In genomic region chr3:46939578-46940405, GRCh38 we compare ENCODE assay signal across 19 cellular contexts. TPM values are rescaled to one million over a fixed set of nuclear protein-coding genes. Genes with fewer than 3 reads are reported as not detected.
DNase-seq lines count a peak whose midpoint lies in the region; ATAC-seq and TF ChIP-seq lines count a peak whose summit lies in the region.
"Had no signal": no experiment of that assay in that cellular context is flagged by ENCODE, and none has a peak within 500 bp of the region (broad histone marks: within the 10 kb centered on the region; RNA-seq: fewer than 3 reads in every experiment).

No MANE protein-coding gene starts in this region.

- TF ChIP-seq CTCF in OCI-LY7 (conservative IDR thresholded peaks at IDR 0.05; ENCODE audit: low read length) (no peak), esophagus squamous epithelium (IDR thresholded peaks at IDR 0.05) (no peak), progenitor cell of endocrine pancreas (IDR thresholded peaks at IDR 0.05; ENCODE audit: unreplicated experiment) (no peak)

- peaks cover 27 to 53% of the 10 kb centered on the region in 2 donors for H3K36me3 Mint-ChIP-seq in CD4-positive, alpha-beta memory T cell
- H3K36me3 Mint-ChIP-seq in progenitor cell of endocrine pancreas (ENCODE audit: insufficient read depth) = peaks cover 28% of the 10 kb centered on the region

- no TSS peak for BruUV-seq in OCI-LY7 (replicated peaks; lab: Mats Ljungman, UMichigan)

- no peak for TF ChIP-seq POLR2A in esophagus squamous epithelium (IDR thresholded peaks at IDR 0.05)

- no peak overlapping the region for H3K4me3 Mint-ChIP-seq in CD4-positive, alpha-beta memory T cell
- peak overlapping the region; percentile 8 for H3K4me3 Mint-ChIP-seq in progenitor cell of endocrine pancreas (ENCODE audit: low read depth)

- peaks cover 0 to 2% (median 0%) of the 10 kb centered on the region in 8 donors for H3K9me3 Mint-ChIP-seq in CD4-positive, alpha-beta memory T cell
- no peaks in the 10 kb centered on the region for H3K9me3 Mint-ChIP-seq in progenitor cell of endocrine pancreas (ENCODE audit: low read depth)

- peak overlapping the region; percentile 32 for H3K4me2 ChIP-seq in OCI-LY7 (ENCODE audit: low read length)

- peaks cover 30 to 56% (median 37%) of the 10 kb centered on the region in 4 donors for H3K4me1 Mint-ChIP-seq in CD4-positive, alpha-beta memory T cell
- peaks cover 73% of the 10 kb centered on the region for H3K4me1 Mint-ChIP-seq in progenitor cell of endocrine pancreas (ENCODE audit: low read depth)

- peak overlapping the region in 6 of 7 donors; percentile 21 to 61 (median 54) for H3K27ac Mint-ChIP-seq in CD4-positive, alpha-beta memory T cell
- peak overlapping the region; percentile 93 for H3K27ac Mint-ChIP-seq in progenitor cell of endocrine pancreas

- no peaks in the 10 kb centered on the region for H3K9me3 ChIP-seq in CD4-positive, alpha-beta memory T cell (ENCODE audit: control insufficient read depth in 1 of 2, low read length in 2 of 2)
- H3K9me3 ChIP-seq in OCI-LY7 (ENCODE audit: low read length) (no peaks in the 10 kb centered on the region), esophagus squamous epithelium (no peaks in the 10 kb centered on the region)
- H3K9me3 ChIP-seq: colonic mucosa had no signal

- intact Hi-C loops in CD4-positive, alpha-beta memory T cell (cut with micrococcal nuclease) = no loop called here
- intact Hi-C loops in OCI-LY7 (cut with micrococcal nuclease; ENCODE audit: unreplicated experiment) = no loop called here
- intact Hi-C loops in esophagus squamous epithelium (cut with DNase I) = loop anchor here (5.0 kb wide), 1 partner anchor 38 kb away; the partner anchor contains the start of genes CCDC12 and NBEAL2

- H3K9me2 ChIP-seq in OCI-LY7 (ENCODE audit: insufficient read depth, low read length) = no peaks in the 10 kb centered on the region

- peaks cover 96% of the 10 kb centered on the region for H3K79me2 ChIP-seq in OCI-LY7 (ENCODE audit: insufficient read depth, low read depth, low read length)

- no peaks in the 10 kb centered on the region for H3K27me3 Mint-ChIP-seq in CD4-positive, alpha-beta memory T cell
- no peaks in the 10 kb centered on the region for H3K27me3 Mint-ChIP-seq in progenitor cell of endocrine pancreas

- POLR2A ChIA-PET in CD4-positive, alpha-beta memory T cell (lab: Charles Lee; ENCODE audit: partially characterized antibody) = interaction anchor here (0.9 to 1.1 kb wide), 2 partner anchors 19 to 58 kb away, joined by 4 read pairs; no protein-coding TSS in a partner anchor
- POLR2A ChIA-PET in OCI-LY7 (lab: Charles Lee) = interaction anchor here (0.8 kb wide), 1 partner anchor 14 kb away, joined by 6 read pairs; no protein-coding TSS in a partner anchor

- H3K27me3 ChIP-seq in CD4-positive, alpha-beta memory T cell (ENCODE audit: insufficient read depth, low read length) = no peaks in the 10 kb centered on the region
- H3K27me3 ChIP-seq in esophagus squamous epithelium = no peaks in the 10 kb centered on the region
- H3K27me3 ChIP-seq: colonic mucosa had no signal

- H4K20me1 ChIP-seq in OCI-LY7 (ENCODE audit: insufficient read depth, low read length) = peaks cover 5% of the 10 kb centered on the region

- H3K4me3 ChIP-seq in CD4-positive, alpha-beta memory T cell (ENCODE audit: low read length in 2 of 2) = no peak overlapping the region
- H3K4me3 ChIP-seq in OCI-LY7 (ENCODE audit: low read depth, low read length, poor library complexity, severe bottlenecking) (no peak overlapping the region), esophagus squamous epithelium (no peak overlapping the region)
- H3K4me3 ChIP-seq: colonic mucosa had no signal

- H3K27ac ChIP-seq in CD4-positive, alpha-beta memory T cell (ENCODE audit: low read depth, low read length) = no peak overlapping the region
- H3K27ac ChIP-seq in OCI-LY7 (ENCODE audit: low read depth, low read length, poor library complexity, severe bottlenecking) (peak overlapping the region; percentile 58), esophagus squamous epithelium (peak overlapping the region in 3 of 4 donors; percentile 28 to 94 (median 86))
- H3K27ac ChIP-seq: colonic mucosa, VCaP had no signal

- WGBS in esophagus squamous epithelium, 2 donors = 72 to 95% methylated on average over 4 to 8 of the region's 12 CpGs

- no peak for ATAC-seq in HG02763 (IDR thresholded peaks at IDR 0.05; ENCODE audit: unreplicated experiment)

- no peak overlapping the region for H2AFZ ChIP-seq in OCI-LY7 (ENCODE audit: low read length)

- peaks cover 42% of the 10 kb centered on the region for H3K36me3 ChIP-seq in CD4-positive, alpha-beta memory T cell (ENCODE audit: insufficient read depth, low read length)
- H3K36me3 ChIP-seq in OCI-LY7 (ENCODE audit: insufficient read depth, low read length) (peaks cover 96% of the 10 kb centered on the region), esophagus squamous epithelium (peaks cover 4 to 69% (median 18%) of the 10 kb centered on the region in 3 donors)
- H3K36me3 ChIP-seq: colonic mucosa had no signal

- CTCF ChIA-PET in CD4-positive, alpha-beta memory T cell (lab: Charles Lee; ENCODE audit: partially characterized antibody) = no interaction called here
- CTCF ChIA-PET in OCI-LY7 (lab: Charles Lee; ENCODE audit: unreplicated experiment) = no interaction called here

- DNase-seq in CD4-positive, alpha-beta memory T cell = no peak
- DNase-seq in OCI-LY7 (ENCODE audit: low spot score) (no peak), esophagus squamous epithelium (lab: John Stamatoyannopoulos, UW) (no peak), progenitor cell of endocrine pancreas (ENCODE audit: low spot score, unreplicated experiment) (no peak), NCI-H187 treated with DMSO at 0.1 percent for 48 hours (lab: John Stamatoyannopoulos, UW) (no peak), cerebellar nuclear complex (lab: John Stamatoyannopoulos, UW) (no peak), MV-4-11 (lab: John Stamatoyannopoulos, UW) (no peak)
- DNase-seq: activated effector memory CD4-positive, alpha-beta T cell treated with anti-CD3 and anti-CD28 coated beads, Interleukin-2, amount 50 U/mL, for 16 hours; colonic mucosa; GOT3; islet precursor cell; NCI-H1417; NCI-H526; occipital lobe; SIG-M5; stimulated activated CD4-positive, alpha-beta T cell treated with anti-CD3 and anti-CD28 coated beads, Interleukin-1b, Interleukin-23, amount 100 ng/mL, for 48 hours; stimulated activated naive CD4-positive, alpha-beta T cell treated with Interleukin-2 at 50 U/mL for 16 hours had no signal

- peaks cover 9% of the 10 kb centered on the region for H3K4me1 ChIP-seq in CD4-positive, alpha-beta memory T cell (ENCODE audit: insufficient read depth, low read length)
- H3K4me1 ChIP-seq in OCI-LY7 (ENCODE audit: insufficient read depth, low read length, poor library complexity, severe bottlenecking) (peaks cover 40% of the 10 kb centered on the region), esophagus squamous epithelium (peaks cover 46 to 87% (median 50%) of the 10 kb centered on the region in 3 donors)

RNA-seq across cellular contexts. Expression of gene CCDC12, which starts 36.8 kb away (rescaled TPM):
- 10 to 100 TPM; 59.3 to 59.4 TPM for total RNA-seq in CD4-positive, alpha-beta memory T cell
- 100 to 1,000 TPM in 1 of 2 donors, 10 to 100 TPM in 1; 86.5 to 102 TPM for polyA plus RNA-seq in CD4-positive, alpha-beta memory T cell
- 74.9 and 102 TPM in 2 replicates for total RNA-seq in OCI-LY7 (2014; rRNA removed; shearing (Covaris generic))
- total RNA-seq in OCI-LY7 (2022) = 107 and 116 TPM in 2 replicates
- total RNA-seq in esophagus squamous epithelium = 10 to 100 TPM; 55.5 to 87.5 (median 67.5) TPM
- 62.3 and 64.3 TPM in 2 replicates for total RNA-seq in progenitor cell of endocrine pancreas

RNA-seq across cellular contexts. Expression of gene NBEAL2, which starts 39.7 kb away (rescaled TPM):
- 100 to 1,000 TPM; 144 to 147 TPM for total RNA-seq in CD4-positive, alpha-beta memory T cell
- polyA plus RNA-seq in CD4-positive, alpha-beta memory T cell = 10 to 100 TPM in 1 of 2 donors, 1 to 10 TPM in 1; 4.5 to 16.0 TPM
- total RNA-seq in OCI-LY7 (2014; rRNA removed; shearing (Covaris generic)) = 53.3 and 74.9 TPM in 2 replicates
- total RNA-seq in OCI-LY7 (2022) = 129 and 149 TPM in 2 replicates
- total RNA-seq in esophagus squamous epithelium = 100 to 1,000 TPM; 128 to 297 (median 185) TPM
- total RNA-seq in progenitor cell of endocrine pancreas = 292 and 320 TPM in 2 replicates
